Comparison of ENCODE assay signal across 13 cellular contexts in genomic region chr6:125931733-125932450, GRCh38. TPM values are rescaled to one million over a fixed set of nuclear protein-coding genes. Genes with fewer than 3 reads are reported as not detected.
DNase-seq lines count a peak whose midpoint lies in the region; ATAC-seq and TF ChIP-seq lines count a peak whose summit lies in the region.
"Had no signal": no experiment of that assay in that cellular context is flagged by ENCODE, and none has a peak within 500 bp of the region (broad histone marks: within the 10 kb centered on the region; RNA-seq: fewer than 3 reads in every experiment).

No MANE protein-coding gene starts in this region.

- peak overlapping the region; percentile 36 for H3K27ac ChIP-seq in osteoblast (ENCODE audit: low read depth, low read length)
- H3K27ac ChIP-seq: heart right ventricle had no signal

- H3K4me1 ChIP-seq in osteoblast (ENCODE audit: insufficient read depth, low read length), result no peaks in the 10 kb centered on the region

- H3K4me2 ChIP-seq in osteoblast (ENCODE audit: insufficient read depth, low read length), result no peak overlapping the region

- no peak for TF ChIP-seq CTCF in osteoblast (IDR thresholded peaks at IDR 0.05; ENCODE audit: extremely low read depth, low read depth, low read length)

- no peaks in the 10 kb centered on the region for H3K79me2 ChIP-seq in osteoblast (ENCODE audit: insufficient read depth, low read length)

- intact Hi-C loops in activated CD4-positive, alpha-beta T cell treated with anti-CD3 and anti-CD28 coated beads for 36 hours (cut with DNase I, micrococcal nuclease), result no loop called here

- H3K27me3 Mint-ChIP-seq in activated CD4-positive, alpha-beta T cell treated with anti-CD3 and anti-CD28 coated beads for 36 hours, result no peaks in the 10 kb centered on the region
- H3K27me3 Mint-ChIP-seq: stimulated activated memory B cell treated with anti-CD40 and anti-IgM and Interleukin-4, amounts not matched to agents 10 μg/mL and 1 μg/mL and 100 μg/mL, for 72 hours had no signal

- H3K4me1 Mint-ChIP-seq in activated CD4-positive, alpha-beta T cell treated with anti-CD3 and anti-CD28 coated beads for 36 hours, result peaks cover 14% of the 10 kb centered on the region

- POLR2A ChIA-PET in activated CD4-positive, alpha-beta T cell treated with anti-CD3 and anti-CD28 coated beads for 36 hours (lab: Charles Lee), result interaction anchor here (1.1 kb wide), 1 partner anchor 24 kb away, joined by 3 read pairs; the partner anchor contains the start of gene HINT3

- no peak overlapping the region for H2AFZ ChIP-seq in osteoblast (ENCODE audit: low read length)

- H3K27me3 ChIP-seq in osteoblast (ENCODE audit: insufficient read depth, low read length), result no peaks in the 10 kb centered on the region
- H3K27me3 ChIP-seq: heart right ventricle had no signal

- no peaks in the 10 kb centered on the region for H4K20me1 ChIP-seq in osteoblast (ENCODE audit: insufficient read depth, low read length)

- no peaks in the 10 kb centered on the region for H3K9me3 ChIP-seq in osteoblast (ENCODE audit: low read depth, low read length)
- H3K9me3 ChIP-seq: heart right ventricle had no signal

- no peak for DNase-seq in activated CD4-positive, alpha-beta T cell treated with anti-CD3 and anti-CD28 coated beads for 36 hours
- DNase-seq in activated CD4-positive, alpha-beta T cell treated with anti-CD3 and anti-CD28 coated beads, Interleukin-2, amount 50 U/mL, for 48 hours, result no peak
- no peak for DNase-seq in osteoblast (ENCODE audit: insufficient read length, low spot score, missing footprints)
- DNase-seq in left lobe of liver (ENCODE audit: low spot score), result no peak
- DNase-seq in iPS-NIHi11 (ENCODE audit: low spot score), result no peak
- DNase-seq: 8988T, heart right ventricle, midbrain, small intestine had no signal

- CTCF ChIA-PET in activated CD4-positive, alpha-beta T cell treated with anti-CD3 and anti-CD28 coated beads for 36 hours (lab: Charles Lee), result interaction anchor here (0.9 to 1.6 kb wide), 5 partner anchors 10 to 42 kb away, joined by 3 to 8 read pairs (median 4); no protein-coding TSS in a partner anchor

- no peak overlapping the region for H3K27ac Mint-ChIP-seq in activated CD4-positive, alpha-beta T cell treated with anti-CD3 and anti-CD28 coated beads for 36 hours
- H3K27ac Mint-ChIP-seq: stimulated activated memory B cell treated with anti-CD40 and anti-IgM and Interleukin-4, amounts not matched to agents 10 μg/mL and 1 μg/mL and 100 μg/mL, for 72 hours had no signal

- H3K4me3 ChIP-seq in osteoblast (ENCODE audit: insufficient read depth, low read length), result no peak overlapping the region
- H3K4me3 ChIP-seq: heart right ventricle had no signal

- H3K36me3 ChIP-seq in osteoblast (ENCODE audit: insufficient read depth, low read length), result peaks cover 10% of the 10 kb centered on the region

- H3K9me3 Mint-ChIP-seq in activated CD4-positive, alpha-beta T cell treated with anti-CD3 and anti-CD28 coated beads for 36 hours (ENCODE audit: low read depth), result no peaks in the 10 kb centered on the region

- no peak overlapping the region for H3K4me3 Mint-ChIP-seq in activated CD4-positive, alpha-beta T cell treated with anti-CD3 and anti-CD28 coated beads for 36 hours
- H3K4me3 Mint-ChIP-seq: stimulated activated memory B cell treated with anti-CD40 and anti-IgM and Interleukin-4, amounts not matched to agents 10 μg/mL and 1 μg/mL and 100 μg/mL, for 72 hours had no signal

- H3K36me3 Mint-ChIP-seq in activated CD4-positive, alpha-beta T cell treated with anti-CD3 and anti-CD28 coated beads for 36 hours (ENCODE audit: low read depth), result peaks cover 38% of the 10 kb centered on the region

- ATAC-seq in activated CD4-positive, alpha-beta T cell treated with anti-CD3 and anti-CD28 coated beads for 36 hours, result peak; percentile 80
- ATAC-seq in GM21786 (IDR thresholded peaks at IDR 0.05; ENCODE audit: unreplicated experiment), result peak; percentile 77
- peak; percentile 74 for ATAC-seq in HG03571 (IDR thresholded peaks at IDR 0.05; ENCODE audit: unreplicated experiment)
- no peak for ATAC-seq in left lobe of liver
- no peak for ATAC-seq in GM21367 (IDR thresholded peaks at IDR 0.05; ENCODE audit: unreplicated experiment)
- ATAC-seq: heart right ventricle; stimulated activated memory B cell treated with anti-CD40 and anti-IgM and Interleukin-4, amounts not matched to agents 10 μg/mL and 1 μg/mL and 100 μg/mL, for 72 hours had no signal

RNA-seq across cellular contexts. Expression of gene HINT3, which starts 24.7 kb away (rescaled TPM):
- total RNA-seq in activated CD4-positive, alpha-beta T cell treated with anti-CD3 and anti-CD28 coated beads for 36 hours, result 1 to 10 TPM; 5.4 to 8.1 TPM
- 30.4 and 32.4 TPM in 2 replicates for total RNA-seq in osteoblast
- 9.1 TPM for total RNA-seq in left lobe of liver

RNA-seq across cellular contexts. Expression of gene TRMT11, which starts 54.4 kb away (rescaled TPM):
- 10 to 100 TPM; 33.4 to 40.5 TPM for total RNA-seq in activated CD4-positive, alpha-beta T cell treated with anti-CD3 and anti-CD28 coated beads for 36 hours
- 26.8 and 27.1 TPM in 2 replicates for total RNA-seq in osteoblast
- 11.6 TPM for total RNA-seq in left lobe of liver

Comparison
In these comparisons a context has a peak if more than half of its experiments do, and no peak if none do; other contexts are left out.
1. ATAC-seq: peak in activated CD4-positive, alpha-beta T cell treated with anti-CD3 and anti-CD28 coated beads for 36 hours (single experiment), GM21786 (single experiment) and HG03571 (single experiment); none in left lobe of liver (single experiment) and GM21367 (single experiment).